Comparison of ENCODE assay signal across 3 cellular contexts in genomic region chr3:11462673-11463072, GRCh38.
TF ChIP-seq lines count a peak whose summit lies in the region.

No MANE protein-coding gene starts in this region.

TF ChIP-seq in A549, 52 proteins besides CTCF, POLR2A, EP300 and RAD21:
- peak; percentile 93 for TF ChIP-seq ZC3H11A (IDR thresholded peaks at IDR 0.05)
TF ChIP-seq in A549: peak in this region for 1; not testable (repeated sequence) for 51.

TF ChIP-seq in HEK293, 187 proteins besides CTCF, POLR2A, EP300 and RAD21 (continues in another document):
- TF ChIP-seq ZNF266 (tag by site-specific recombination; IDR thresholded peaks at IDR 0.05; ENCODE audit: low read depth) = peak; percentile 86
- peak; percentile 98 for TF ChIP-seq ZNF426 (tag by site-specific recombination; IDR thresholded peaks at IDR 0.05)
- TF ChIP-seq GLI2 (tag by site-specific recombination; IDR thresholded peaks at IDR 0.05; ENCODE audit: borderline replicate concordance, low read depth) = peak; percentile 30; the same call in 1 of the 2 replicates
- peak; percentile 76 for TF ChIP-seq ZNF529 (tag by site-specific recombination; IDR thresholded peaks at IDR 0.05; ENCODE audit: insufficient replicate concordance)
- peak; percentile 79; the same call in 1 of the 2 replicates for TF ChIP-seq ZNF138 (tag by site-specific recombination; IDR thresholded peaks at IDR 0.05; ENCODE audit: borderline replicate concordance)
- peak; percentile 39; the same call in 1 of the 2 replicates for TF ChIP-seq ZNF354C (tag by site-specific recombination; IDR thresholded peaks at IDR 0.05; ENCODE audit: borderline replicate concordance, low read depth)
- TF ChIP-seq ZNF664 (tag by site-specific recombination; IDR thresholded peaks at IDR 0.05) = peak; percentile 76
- TF ChIP-seq ZNF404 (tag by site-specific recombination; IDR thresholded peaks at IDR 0.05) = peak; percentile 64; the same call in 1 of the 2 replicates
- 0 out of 2 replicates have a peak, but pooled peaks have one; percentile 62 for TF ChIP-seq ZNF501 (tag by site-specific recombination; IDR thresholded peaks at IDR 0.05)
- 0 out of 2 replicates have a peak, but pooled peaks have one; percentile 31 for TF ChIP-seq ZNF24 (tag by site-specific recombination; IDR thresholded peaks at IDR 0.05)
- TF ChIP-seq ZNF610 (tag by site-specific recombination; IDR thresholded peaks at IDR 0.05; ENCODE audit: borderline replicate concordance) = 0 out of 2 replicates have a peak, but pooled peaks have one; percentile 22
- peak; percentile 71; the same call in 1 of the 2 replicates for TF ChIP-seq OVOL3 (tag by site-specific recombination; IDR thresholded peaks at IDR 0.05)
- 0 out of 2 replicates have a peak, but pooled peaks have one; percentile 24 for TF ChIP-seq ZNF292 (tag by site-specific recombination; IDR thresholded peaks at IDR 0.05; ENCODE audit: borderline replicate concordance, low read depth)
- peak; percentile 82 for TF ChIP-seq ZNF623 (tag by site-specific recombination; IDR thresholded peaks at IDR 0.05)
- TF ChIP-seq ZNF629 (tag by site-specific recombination; IDR thresholded peaks at IDR 0.05) = peak; percentile 66
- TF ChIP-seq ZNF202 (tag by site-specific recombination; IDR thresholded peaks at IDR 0.05; ENCODE audit: borderline replicate concordance) = peak; percentile 63; the same call in 1 of the 2 replicates
- TF ChIP-seq GFI1B (tag by site-specific recombination; IDR thresholded peaks at IDR 0.05) = peak; percentile 54; the same call in 1 of the 2 replicates
- TF ChIP-seq ZBTB11 (tag by site-specific recombination; conservative IDR thresholded peaks at IDR 0.05; ENCODE audit: low read depth) = peak; percentile 87
- peak; percentile 53 for TF ChIP-seq ZNF654 (tag by site-specific recombination; IDR thresholded peaks at IDR 0.05; ENCODE audit: low read depth)
- peak; percentile 87 for TF ChIP-seq ZNF510 (tag by site-specific recombination; IDR thresholded peaks at IDR 0.05; ENCODE audit: insufficient replicate concordance)
- peak; percentile 75 for TF ChIP-seq REST (tag by site-specific recombination; IDR thresholded peaks at IDR 0.05)
- TF ChIP-seq ZBTB8A (tag by site-specific recombination; IDR thresholded peaks at IDR 0.05) = peak; percentile 85
- peak; percentile 76 for TF ChIP-seq ZXDB (tag by site-specific recombination; IDR thresholded peaks at IDR 0.05)
- TF ChIP-seq ZBTB21 (tag by site-specific recombination; IDR thresholded peaks at IDR 0.05) = 0 out of 2 replicates have a peak, but pooled peaks have one; percentile 49
- 0 out of 2 replicates have a peak, but pooled peaks have one; percentile 29 for TF ChIP-seq ZBTB1 (tag by site-specific recombination; IDR thresholded peaks at IDR 0.05)
- TF ChIP-seq ZNF560 (tag by site-specific recombination; IDR thresholded peaks at IDR 0.05; ENCODE audit: borderline replicate concordance) = peak; percentile 90
- peak; percentile 98 for TF ChIP-seq ZNF394 (tag by site-specific recombination; IDR thresholded peaks at IDR 0.05; ENCODE audit: borderline replicate concordance)
- peak; percentile 34; the same call in 1 of the 2 replicates for TF ChIP-seq SP3 (tag by site-specific recombination; IDR thresholded peaks at IDR 0.05)

TF ChIP-seq in WTC11, 78 proteins besides CTCF, POLR2A, EP300 and RAD21:
- 0 out of 2 replicates have a peak, but pooled peaks have one; percentile 5 for TF ChIP-seq HMGA2 (CRISPR knock-in tag; IDR thresholded peaks at IDR 0.05)
